In genomic region chr6:83707829-83708545, GRCh38 we compare ENCODE assay signal across 8 cellular contexts. TPM values are rescaled to one million over a fixed set of nuclear protein-coding genes. Genes with fewer than 3 reads are reported as not detected.
DNase-seq lines count a peak whose midpoint lies in the region; ATAC-seq and TF ChIP-seq lines count a peak whose summit lies in the region.

No MANE protein-coding gene starts in this region.

- peaks cover 0 to 7% (median 0%) of the 10 kb centered on the region in 3 donors for H3K9me3 ChIP-seq in gastroesophageal sphincter

- DNase-seq in G401 (ENCODE audit: low spot score) (peak; percentile 80), NCI-H2227 treated with DMSO at 0.1 percent for 48 hours (lab: John Stamatoyannopoulos, UW) (peak; percentile 60), progenitor cell of endocrine pancreas (ENCODE audit: low spot score, unreplicated experiment) (peak; percentile 13)
- DNase-seq in activated CD8-positive, alpha-beta memory T cell treated with anti-CD3 and anti-CD28 coated beads, Interleukin-2, amount 10 ng/mL, durations not matched to agents 7 days and 5 days = no peak

- H3K4me3 Mint-ChIP-seq in progenitor cell of endocrine pancreas (ENCODE audit: low read depth) = peak overlapping the region; percentile 72
- no peak overlapping the region for H3K4me3 Mint-ChIP-seq in activated CD8-positive, alpha-beta memory T cell treated with anti-CD3 and anti-CD28 coated beads, Interleukin-2, amount 10 ng/mL, durations not matched to agents 7 days and 5 days

- peaks cover 5% of the 10 kb centered on the region for H3K4me1 Mint-ChIP-seq in progenitor cell of endocrine pancreas (ENCODE audit: low read depth)
- H3K4me1 Mint-ChIP-seq in activated CD8-positive, alpha-beta memory T cell treated with anti-CD3 and anti-CD28 coated beads, Interleukin-2, amount 10 ng/mL, durations not matched to agents 7 days and 5 days = peaks cover 3% of the 10 kb centered on the region

- no peak for TF ChIP-seq EP300 in gastroesophageal sphincter (IDR thresholded peaks at IDR 0.05)

- no peak for TF ChIP-seq POLR2A in gastroesophageal sphincter (IDR thresholded peaks at IDR 0.05)

- WGBS in gastroesophageal sphincter (ENCODE audit: low coverage in 1 of 2), 2 donors = 0 to 3% methylated on average over 1 to 8 of the region's 53 CpGs

- CTCF ChIA-PET in activated CD8-positive, alpha-beta memory T cell treated with anti-CD3 and anti-CD28 coated beads, Interleukin-2, amount 10 ng/mL, durations not matched to agents 7 days and 5 days (lab: Charles Lee) = no interaction called here

- in situ Hi-C loops in G401 (cut with HindIII; ENCODE audit: low sequenced_read_pairs) = no loop called here

- no peaks in the 10 kb centered on the region for H3K36me3 ChIP-seq in gastroesophageal sphincter

- peak overlapping the region; percentile 32 to 69 for H3K4me3 ChIP-seq in gastroesophageal sphincter

- H3K4me1 ChIP-seq in gastroesophageal sphincter = peaks cover 0 to 23% (median 13%) of the 10 kb centered on the region in 3 donors

- peaks cover 36% of the 10 kb centered on the region for H3K27me3 ChIP-seq in gastroesophageal sphincter

- H3K9me3 Mint-ChIP-seq in progenitor cell of endocrine pancreas (ENCODE audit: low read depth) = peaks cover 5% of the 10 kb centered on the region
- no peaks in the 10 kb centered on the region for H3K9me3 Mint-ChIP-seq in activated CD8-positive, alpha-beta memory T cell treated with anti-CD3 and anti-CD28 coated beads, Interleukin-2, amount 10 ng/mL, durations not matched to agents 7 days and 5 days (ENCODE audit: low read depth)

- H3K27me3 Mint-ChIP-seq in progenitor cell of endocrine pancreas = peaks cover 60% of the 10 kb centered on the region
- H3K27me3 Mint-ChIP-seq in activated CD8-positive, alpha-beta memory T cell treated with anti-CD3 and anti-CD28 coated beads, Interleukin-2, amount 10 ng/mL, durations not matched to agents 7 days and 5 days = peaks cover 38% of the 10 kb centered on the region

- no peaks in the 10 kb centered on the region for H3K36me3 Mint-ChIP-seq in progenitor cell of endocrine pancreas (ENCODE audit: insufficient read depth)
- peaks cover 2% of the 10 kb centered on the region for H3K36me3 Mint-ChIP-seq in activated CD8-positive, alpha-beta memory T cell treated with anti-CD3 and anti-CD28 coated beads, Interleukin-2, amount 10 ng/mL, durations not matched to agents 7 days and 5 days

- peak overlapping the region in 1 of 4 donors; percentile 65 for H3K27ac ChIP-seq in gastroesophageal sphincter

- TF ChIP-seq CTCF in gastroesophageal sphincter (IDR thresholded peaks at IDR 0.05) (no peak), progenitor cell of endocrine pancreas (IDR thresholded peaks at IDR 0.05; ENCODE audit: unreplicated experiment) (no peak)

- ATAC-seq in gastroesophageal sphincter = peak; percentile 15
- no peak for ATAC-seq in GM21619 (IDR thresholded peaks at IDR 0.05; ENCODE audit: unreplicated experiment)
- ATAC-seq in GM18907 (IDR thresholded peaks at IDR 0.05; ENCODE audit: unreplicated experiment) = no peak
- ATAC-seq in GM18867 (IDR thresholded peaks at IDR 0.05; ENCODE audit: unreplicated experiment) = no peak
- ATAC-seq in activated CD8-positive, alpha-beta memory T cell treated with anti-CD3 and anti-CD28 coated beads, Interleukin-2, amount 10 ng/mL, durations not matched to agents 7 days and 5 days = no peak

- no peak overlapping the region for H3K27ac Mint-ChIP-seq in progenitor cell of endocrine pancreas
- H3K27ac Mint-ChIP-seq in activated CD8-positive, alpha-beta memory T cell treated with anti-CD3 and anti-CD28 coated beads, Interleukin-2, amount 10 ng/mL, durations not matched to agents 7 days and 5 days = no peak overlapping the region

RNA-seq across cellular contexts. Expression of gene SNAP91, which starts 0.9 kb away (rescaled TPM):
- not detected in 2 replicates for total RNA-seq in G401 (2014; rRNA removed; shearing (Covaris generic))
- total RNA-seq in gastroesophageal sphincter = 1 to 10 TPM; 3.0 to 9.4 (median 6.4) TPM
- total RNA-seq in progenitor cell of endocrine pancreas = 1.7 and 2.1 TPM in 2 replicates
- total RNA-seq in activated CD8-positive, alpha-beta memory T cell treated with anti-CD3 and anti-CD28 coated beads, Interleukin-2, amount 10 ng/mL, durations not matched to agents 7 days and 5 days = not detected
